Comparison of ENCODE assay signal across 23 cellular contexts in the genomic region with DNA sequence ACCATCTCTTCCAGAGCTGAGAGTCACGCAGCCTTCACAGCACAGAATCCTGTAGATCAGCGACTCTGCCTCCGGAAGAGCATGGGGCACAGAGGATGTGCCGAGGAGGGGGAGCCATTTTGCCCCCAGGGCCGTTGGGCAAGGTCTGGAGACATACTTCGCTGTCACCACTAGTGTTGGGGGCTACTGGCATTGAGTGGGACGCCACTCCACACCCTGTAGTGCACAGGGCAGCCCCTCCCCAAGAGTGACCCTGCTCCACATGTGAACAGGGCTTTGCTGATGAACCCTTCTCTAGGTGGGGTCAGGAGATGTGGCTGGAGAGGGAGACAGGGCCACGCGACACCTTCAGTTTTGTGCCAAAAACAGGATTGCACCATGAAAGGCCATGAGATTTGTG. TPM values are rescaled to one million over a fixed set of nuclear protein-coding genes. Genes with fewer than 3 reads are reported as not detected.
DNase-seq lines count a peak whose midpoint lies in the region; TF ChIP-seq lines count a peak whose summit lies in the region.
"Had no signal": no experiment of that assay in that cellular context is flagged by ENCODE, and none has a peak within 500 bp of the region (broad histone marks: within the 10 kb centered on the region; RNA-seq: fewer than 3 reads in every experiment).

No MANE protein-coding gene starts in this region.

- H3K27ac ChIP-seq in mesendoderm (ENCODE audit: low read depth, low read length), result peak overlapping the region; percentile 27
- H3K27ac ChIP-seq in osteoblast (ENCODE audit: low read depth, low read length), result no peak overlapping the region
- H3K27ac ChIP-seq: A549; BLaER1 treated with 17β-estradiol and CSF1 and Interleukin-3, amounts not matched to agents 10 nM and 100 nM had no signal

- peak overlapping the region; percentile 77 for H3K4ac ChIP-seq in mesendoderm (ENCODE audit: low read depth, low read length)

- peak overlapping the region; percentile 62 for H3K56ac ChIP-seq in mesendoderm (ENCODE audit: low read length)

- H3K79me2 ChIP-seq in mesendoderm (ENCODE audit: control insufficient read depth, insufficient read depth, low read length) (no peaks in the 10 kb centered on the region), osteoblast (ENCODE audit: insufficient read depth, low read length) (no peaks in the 10 kb centered on the region)

- no peak overlapping the region for H3K4me3 Mint-ChIP-seq in CD14-positive monocyte
- no peak overlapping the region for H3K4me3 Mint-ChIP-seq in dendritic cell treated with granulocyte-macrophage colony-stimulating factor and Interleukin-4, amounts not matched to agents 40 ng/mL and 50 ng/mL, for 4 days
- H3K4me3 Mint-ChIP-seq in Caco-2 (ENCODE audit: unreplicated experiment), result no peak overlapping the region
- H3K4me3 Mint-ChIP-seq: CD4-positive, alpha-beta memory T cell; HFFc6 had no signal

- H3K27me3 ChIP-seq in mesendoderm (ENCODE audit: insufficient read depth, low read length, poor library complexity) (no peaks in the 10 kb centered on the region), osteoblast (ENCODE audit: insufficient read depth, low read length) (no peaks in the 10 kb centered on the region), Caco-2 (replicated peaks; ENCODE audit: control insufficient read depth, insufficient read depth, low read length) (no peaks in the 10 kb centered on the region)
- H3K27me3 ChIP-seq: BE2C had no signal

- H3K23ac ChIP-seq in mesendoderm (ENCODE audit: low read length), result no peak overlapping the region

- no peak overlapping the region for H3K9ac ChIP-seq in mesendoderm (ENCODE audit: low read length)
- H3K9ac ChIP-seq: BLaER1 treated with 17β-estradiol and CSF1 and Interleukin-3, amounts not matched to agents 10 nM and 100 nM had no signal

- H4K20me1 ChIP-seq in osteoblast (ENCODE audit: insufficient read depth, low read length), result no peaks in the 10 kb centered on the region

- no peak overlapping the region for H3K18ac ChIP-seq in mesendoderm (ENCODE audit: low read length)

- no peaks in the 10 kb centered on the region for H3K79me1 ChIP-seq in mesendoderm (ENCODE audit: low read length)

- no TSS peak for BruUV-seq in Caco-2 (replicated peaks; lab: Mats Ljungman, UMichigan)

- DNase-seq in CD14-positive monocyte (ENCODE audit: low spot score) (no peak), mesendoderm (no peak), osteoblast (ENCODE audit: insufficient read length, low spot score, missing footprints) (peak; percentile 46), Caco-2 (no peak), DMS153 treated with DMSO at 0.1 percent for 48 hours (lab: John Stamatoyannopoulos, UW; ENCODE audit: unreplicated experiment) (no peak)
- DNase-seq in stimulated activated CD4-positive, alpha-beta T cell treated with anti-CD3 and anti-CD28 coated beads, Interleukin-4, amount 100 ng/mL, for 24 hours, result no peak
- DNase-seq: 8988T; ACHN; AML-193; BE2C; CD4-positive, alpha-beta memory T cell; COR-L47; DMS153; DMS79; EL; GDM1; GOT3; HFFc6 had no signal

- H3K36me3 ChIP-seq in mesendoderm (ENCODE audit: control insufficient read depth, insufficient read depth, low read length) (no peaks in the 10 kb centered on the region), osteoblast (ENCODE audit: insufficient read depth, low read length) (no peaks in the 10 kb centered on the region), Caco-2 (ENCODE audit: control insufficient read depth, insufficient read depth, low read length) (no peaks in the 10 kb centered on the region)
- H3K36me3 ChIP-seq: BE2C, HAP-1 had no signal

- no peak for TF ChIP-seq CTCF in CD14-positive monocyte (IDR thresholded peaks at IDR 0.05)
- TF ChIP-seq CTCF in osteoblast (IDR thresholded peaks at IDR 0.05; ENCODE audit: extremely low read depth, low read depth, low read length), result no peak
- TF ChIP-seq CTCF in Caco-2 (IDR thresholded peaks at IDR 0.05; ENCODE audit: insufficient read depth in 1 of 2, low read depth in 1 of 2, low read length in 1 of 2, severe bottlenecking in 1 of 2, unreplicated experiment in 1 of 2), result no peak

- no peak overlapping the region for H3K4me2 ChIP-seq in mesendoderm (ENCODE audit: low read length)
- H3K4me2 ChIP-seq in osteoblast (ENCODE audit: insufficient read depth, low read length), result no peak overlapping the region
- H3K4me2 ChIP-seq: A549; BLaER1 treated with 17β-estradiol and CSF1 and Interleukin-3, amounts not matched to agents 10 nM and 100 nM had no signal

- intact Hi-C loops in CD14-positive monocyte (cut with micrococcal nuclease), result loop anchor here in 1 of 2 donors (5.0 kb wide), 1 partner anchor 37 kb away; a partner anchor contains a TSS
- intact Hi-C loops in dendritic cell treated with granulocyte-macrophage colony-stimulating factor and Interleukin-4, amounts not matched to agents 40 ng/mL and 50 ng/mL, for 4 days (cut with micrococcal nuclease), result no loop called here
- intact Hi-C loops in Caco-2 (cut with micrococcal nuclease; ENCODE audit: unreplicated experiment), result no loop called here

- WGBS in mesendoderm (ENCODE audit: extremely low coverage, insufficient coverage, low lambda C conversion rate), result no CpG with 5 or more reads among the region's 9 CpGs

- no peak overlapping the region for H2AFZ ChIP-seq in osteoblast (ENCODE audit: low read length)

- H3K27me3 Mint-ChIP-seq in CD14-positive monocyte (ENCODE audit: low read depth in 3 of 3) (peaks cover 0 to 4% (median 0%) of the 10 kb centered on the region in 3 donors), Caco-2 (ENCODE audit: insufficient read depth, unreplicated experiment) (no peaks in the 10 kb centered on the region)
- no peaks in the 10 kb centered on the region for H3K27me3 Mint-ChIP-seq in dendritic cell treated with granulocyte-macrophage colony-stimulating factor and Interleukin-4, amounts not matched to agents 40 ng/mL and 50 ng/mL, for 4 days

- H4K5ac ChIP-seq in mesendoderm (ENCODE audit: low read length), result no peak overlapping the region

- peak overlapping the region; percentile 35 for H2AK5ac ChIP-seq in mesendoderm (ENCODE audit: low read length)

- H3K4me1 Mint-ChIP-seq in CD14-positive monocyte (peaks cover 75% of the 10 kb centered on the region), Caco-2 (ENCODE audit: low read depth, unreplicated experiment) (peaks cover 7% of the 10 kb centered on the region)
- H3K4me1 Mint-ChIP-seq in dendritic cell treated with granulocyte-macrophage colony-stimulating factor and Interleukin-4, amounts not matched to agents 40 ng/mL and 50 ng/mL, for 4 days (ENCODE audit: low read depth), result peaks cover 27% of the 10 kb centered on the region

- H2BK5ac ChIP-seq in mesendoderm (ENCODE audit: low read length), result peak overlapping the region; percentile 82

- CTCF ChIA-PET in Caco-2 (lab: Charles Lee), result interaction anchor here (0.7 kb wide), 1 partner anchor 9 kb away, joined by 4 read pairs; no protein-coding TSS in a partner anchor

- peaks cover 55 to 77% of the 10 kb centered on the region in 2 donors for H3K36me3 Mint-ChIP-seq in CD14-positive monocyte
- H3K36me3 Mint-ChIP-seq in dendritic cell treated with granulocyte-macrophage colony-stimulating factor and Interleukin-4, amounts not matched to agents 40 ng/mL and 50 ng/mL, for 4 days (ENCODE audit: low read depth), result no peaks in the 10 kb centered on the region
- H3K36me3 Mint-ChIP-seq in Caco-2 (ENCODE audit: insufficient read depth, unreplicated experiment), result peaks cover 4% of the 10 kb centered on the region
- H3K36me3 Mint-ChIP-seq: CD4-positive, alpha-beta memory T cell had no signal

- no peaks in the 10 kb centered on the region for H3K9me3 ChIP-seq in osteoblast (ENCODE audit: low read depth, low read length)
- H3K9me3 ChIP-seq in Caco-2, result no peaks in the 10 kb centered on the region
- H3K9me3 ChIP-seq: A549, BE2C, HAP-1 had no signal

- peaks cover 13% of the 10 kb centered on the region for H3K4me1 ChIP-seq in mesendoderm (ENCODE audit: control insufficient read depth, low read depth, low read length)
- H3K4me1 ChIP-seq in osteoblast (ENCODE audit: insufficient read depth, low read length), result no peaks in the 10 kb centered on the region
- peaks cover 19% of the 10 kb centered on the region for H3K4me1 ChIP-seq in Caco-2
- H3K4me1 ChIP-seq: A549, BE2C, HAP-1 had no signal

- POLR2A ChIA-PET in Caco-2 (lab: Charles Lee), result interaction anchor here (0.7 kb wide), 1 partner anchor 116 kb away, joined by 7 read pairs; no protein-coding TSS in a partner anchor

- H3K27ac Mint-ChIP-seq in CD14-positive monocyte, result peak overlapping the region in 6 of 7 donors; percentile 19 to 84 (median 40)
- H3K27ac Mint-ChIP-seq in dendritic cell treated with granulocyte-macrophage colony-stimulating factor and Interleukin-4, amounts not matched to agents 40 ng/mL and 50 ng/mL, for 4 days, result peak overlapping the region; percentile 21
- no peak overlapping the region for H3K27ac Mint-ChIP-seq in Caco-2 (ENCODE audit: unreplicated experiment)
- H3K27ac Mint-ChIP-seq: CD4-positive, alpha-beta memory T cell; HFFc6 had no signal

- H3K4me3 ChIP-seq in mesendoderm (ENCODE audit: low read length), result no peak overlapping the region
- no peak overlapping the region for H3K4me3 ChIP-seq in osteoblast (ENCODE audit: insufficient read depth, low read length)
- no peak overlapping the region for H3K4me3 ChIP-seq in Caco-2 (ENCODE audit: low read depth, low read length)
- H3K4me3 ChIP-seq: A549; BLaER1 treated with 17β-estradiol and CSF1 and Interleukin-3, amounts not matched to agents 10 nM and 100 nM; GM12878; HAP-1 had no signal

- peaks cover 0 to 3% (median 1%) of the 10 kb centered on the region in 7 donors for H3K9me3 Mint-ChIP-seq in CD14-positive monocyte
- H3K9me3 Mint-ChIP-seq in dendritic cell treated with granulocyte-macrophage colony-stimulating factor and Interleukin-4, amounts not matched to agents 40 ng/mL and 50 ng/mL, for 4 days, result no peaks in the 10 kb centered on the region
- no peaks in the 10 kb centered on the region for H3K9me3 Mint-ChIP-seq in Caco-2 (ENCODE audit: unreplicated experiment)

- no peak overlapping the region for H2BK15ac ChIP-seq in mesendoderm (replicated peaks; ENCODE audit: low read depth)

- H2BK120ac ChIP-seq in mesendoderm (ENCODE audit: low read depth, low read length), result no peak overlapping the region

- no peak overlapping the region for H4K8ac ChIP-seq in mesendoderm (ENCODE audit: low read depth, low read length)

RNA-seq across cellular contexts. Expression of a gene that starts 6.0 kb away (rescaled TPM):
- polyA plus RNA-seq in CD14-positive monocyte, result 10 to 100 TPM; 40.6 to 55.6 TPM
- polyA plus RNA-seq in mesendoderm (2013, experiment 1 of 2), result 4.1 TPM
- polyA plus RNA-seq in mesendoderm (2013, experiment 2 of 2), result 4.2 TPM
- total RNA-seq in osteoblast (not detected in 2 replicates), Caco-2 (2022) (not detected in 2 replicates)
- total RNA-seq: CD4-positive, alpha-beta memory T cell; HFFc6 had no signal
- polyA plus RNA-seq: A549; CD4-positive, alpha-beta memory T cell had no signal

RNA-seq across cellular contexts. Expression of a gene that starts 35.6 kb away (rescaled TPM):
- 10 to 100 TPM in 1 of 2 donors, 1 to 10 TPM in 1; 5.4 to 14.8 TPM for polyA plus RNA-seq in CD14-positive monocyte
- 15.5 TPM for polyA plus RNA-seq in mesendoderm (2013, experiment 1 of 2)
- polyA plus RNA-seq in mesendoderm (2013, experiment 2 of 2), result 15.1 TPM
- total RNA-seq in osteoblast (46.6 and 52.5 TPM in 2 replicates), Caco-2 (2022) (17.8 and 19.6 TPM in 2 replicates)
